In genomic region chr7:41931263-41931646, GRCh38 we compare ENCODE assay signal across 19 cellular contexts.
"Had no signal": no experiment of that assay in that cellular context is flagged by ENCODE, and none has a peak within 500 bp of the region (broad histone marks: within the 10 kb centered on the region; RNA-seq: fewer than 3 reads in every experiment).

No MANE protein-coding gene starts in this region.

- H3K27ac Mint-ChIP-seq: activated T-cell treated with anti-CD3 and anti-CD28 coated beads, Interleukin-2, amount 50 U/mL, for 72 hours; neural progenitor cell had no signal

- H3K79me2 ChIP-seq: parathyroid adenoma had no signal

- H3K27ac ChIP-seq: cardiac muscle cell, colonic mucosa, esophagus squamous epithelium, foreskin keratinocyte, lower lobe of right lung, neural progenitor cell, parathyroid adenoma, stomach, thoracic aorta, uterus had no signal

- H3K4me2 ChIP-seq: neural progenitor cell had no signal

- DNase-seq: activated CD4-positive, alpha-beta T cell treated with anti-CD3 and anti-CD28 coated beads for 1 hour; activated CD4-positive, alpha-beta T cell treated with anti-CD3 and anti-CD28 coated beads, Interleukin-2, amount 50 U/mL, for 48 hours; activated T-cell treated with anti-CD3 and anti-CD28 coated beads, Interleukin-2, amount 50 U/mL, for 72 hours; colonic mucosa; esophagus squamous epithelium; head of caudate nucleus; left cardiac atrium; lower lobe of right lung; midbrain; retina; stimulated activated CD4-positive, alpha-beta T cell treated with anti-CD3 and anti-CD28 coated beads, Interleukin-4, amount 100 ng/mL, for 1 hour; stimulated activated CD8-positive, alpha-beta memory T cell treated with anti-CD3 and anti-CD28 coated beads, Interleukin-4, amount 100 ng/mL, for 48 hours; stomach; uterus had no signal

- H2AFZ ChIP-seq: neural progenitor cell, parathyroid adenoma had no signal

- H3K36me3 ChIP-seq: cardiac muscle cell, colonic mucosa, esophagus squamous epithelium, lower lobe of right lung, neural progenitor cell, stomach, thoracic aorta, uterus had no signal

- H3K9ac ChIP-seq: neural progenitor cell, parathyroid adenoma had no signal

- H3K4me1 ChIP-seq: colonic mucosa, esophagus squamous epithelium, lower lobe of right lung, neural progenitor cell, stomach, uterus had no signal

- H3K36me3 Mint-ChIP-seq: neural progenitor cell had no signal

- H3K4me3 ChIP-seq: cardiac muscle cell, colonic mucosa, esophagus squamous epithelium, lower lobe of right lung, neural progenitor cell, stomach, thoracic aorta, uterus had no signal

- H3K4me3 Mint-ChIP-seq: activated T-cell treated with anti-CD3 and anti-CD28 coated beads, Interleukin-2, amount 50 U/mL, for 72 hours; neural progenitor cell had no signal

- H3K27me3 ChIP-seq: cardiac muscle cell, colonic mucosa, esophagus squamous epithelium, foreskin keratinocyte, neural progenitor cell, stomach, uterus had no signal

- ATAC-seq: activated T-cell treated with anti-CD3 and anti-CD28 coated beads, Interleukin-2, amount 50 U/mL, for 72 hours; lower lobe of right lung had no signal

- H3K9me3 ChIP-seq: colonic mucosa, esophagus squamous epithelium, lower lobe of right lung, stomach, thoracic aorta, uterus had no signal
